Comparison of ENCODE assay signal across 21 cellular contexts in the genomic region with DNA sequence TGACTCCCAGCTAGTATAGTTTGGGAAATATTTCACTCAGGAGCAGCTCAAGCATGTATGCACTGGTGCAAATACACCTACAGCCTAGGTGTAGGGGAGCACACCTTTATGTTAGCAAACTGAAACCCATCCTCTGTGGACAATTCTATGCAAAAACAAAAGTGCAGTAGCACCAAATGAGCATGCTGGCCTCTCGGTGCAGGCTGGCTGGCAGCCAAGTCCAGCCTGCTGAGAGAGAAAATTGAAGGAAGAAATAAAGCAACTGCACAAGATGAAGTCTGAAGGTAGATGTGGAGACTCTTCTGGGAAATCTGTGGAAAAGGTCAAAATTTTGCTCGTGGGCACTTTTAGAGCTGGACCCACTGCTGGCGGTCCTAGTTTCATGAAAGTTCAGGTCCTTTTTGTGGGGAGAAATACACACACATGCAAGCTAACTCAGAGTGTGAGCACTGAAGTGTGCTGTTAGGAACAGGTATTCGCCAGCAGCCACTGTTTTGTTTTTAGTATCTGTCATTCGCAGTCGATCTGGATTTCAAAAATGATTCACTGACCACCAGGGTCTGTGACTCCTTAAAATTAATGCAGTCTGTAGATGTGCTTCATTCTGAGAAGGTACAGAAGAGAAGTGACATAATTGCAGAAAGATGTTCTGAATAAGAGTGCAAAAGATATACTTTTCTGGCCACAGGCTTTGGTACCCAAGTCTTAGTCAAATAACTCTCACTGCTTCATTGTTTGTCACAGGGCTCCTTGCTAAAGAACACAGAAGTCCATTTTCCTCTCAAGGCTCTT.
DNase-seq lines count a peak whose midpoint lies in the region; ATAC-seq and TF ChIP-seq lines count a peak whose summit lies in the region.
"Had no signal": no experiment of that assay in that cellular context is flagged by ENCODE, and none has a peak within 500 bp of the region (broad histone marks: within the 10 kb centered on the region; RNA-seq: fewer than 3 reads in every experiment).

No MANE protein-coding gene starts in this region.

- DNase-seq in DMS79 treated with DMSO at 0.1 percent for 48 hours (lab: John Stamatoyannopoulos, UW) (peak; percentile 52), DMS79 (lab: John Stamatoyannopoulos, UW) (no peak), NCI-H345 treated with DMSO at 0.1 percent for 48 hours (lab: John Stamatoyannopoulos, UW; ENCODE audit: unreplicated experiment) (peak; percentile 23), left kidney (ENCODE audit: low read depth, low spot score) (peak; percentile 15), glomerular visceral epithelial cell (ENCODE audit: extremely low spot score) (no peak)
- no peak for DNase-seq in activated CD4-positive, alpha-beta T cell treated with anti-CD3 and anti-CD28 coated beads for 1 hour
- DNase-seq: activated CD4-positive, CD25-positive, alpha-beta regulatory T cell treated with anti-CD3 and anti-CD28 coated beads, Interleukin-2, amount 50 U/mL, for 72 hours; activated CD8-positive, alpha-beta T cell treated with anti-CD3 and anti-CD28 coated beads for 36 hours; amygdala; CD8-positive, alpha-beta T cell; IMR-90; mucosa of descending colon; NCI-H1092; NCI-H526 treated with DMSO at 0.1 percent for 48 hours; stomach; T-helper 17 cell; tibial artery had no signal

- no peak for TF ChIP-seq CTCF in HEK293 (tag by site-specific recombination; IDR thresholded peaks at IDR 0.05)

- CTCF ChIA-PET in HEK293 (lab: Yijun Ruan, JAX), result interaction anchor here (3.2 kb wide), 1 partner anchor 15 kb away, joined by 9 read pairs; no protein-coding TSS in a partner anchor

- no peaks in the 10 kb centered on the region for H3K36me3 ChIP-seq in HEK293 (ENCODE audit: control insufficient read depth in 2 of 2, insufficient read depth in 1 of 2, low read length in 2 of 2)
- H3K36me3 ChIP-seq: stomach, tibial artery had no signal

- H3K4me1 ChIP-seq in HEK293 (ENCODE audit: control insufficient read depth, insufficient read depth, low read length), result peaks cover 3% of the 10 kb centered on the region; the same call in 1 of the 2 replicates
- H3K4me1 ChIP-seq: tibial artery had no signal

- H3K9me3 ChIP-seq in HEK293 (ENCODE audit: control insufficient read depth, insufficient read depth, low read depth, low read length), result no peaks in the 10 kb centered on the region
- H3K9me3 ChIP-seq: mucosa of descending colon had no signal

- POLR2A ChIA-PET in HEK293 (lab: Yijun Ruan, JAX), result no interaction called here

- H3K4me3 ChIP-seq in HEK293 (ENCODE audit: low read depth, low read length), result no peak overlapping the region
- H3K4me3 ChIP-seq: mucosa of descending colon, SK-N-MC, stomach, tibial artery had no signal

- ATAC-seq in HG03025 (IDR thresholded peaks at IDR 0.05; ENCODE audit: low FRiP score, unreplicated experiment), result no peak
- ATAC-seq: activated CD8-positive, alpha-beta T cell treated with anti-CD3 and anti-CD28 coated beads for 36 hours; CD8-positive, alpha-beta T cell; mucosa of descending colon; natural killer cell treated with Interleukin-12 subunit alpha and Interleukin-12 subunit beta and Interleukin-15 and Interleukin-18, amount 100 ng/mL, for 72 hours; T-helper 17 cell had no signal

- H3K27ac ChIP-seq in HEK293 (ENCODE audit: extremely low read depth, low read depth, low read length), result no peak overlapping the region
- H3K27ac ChIP-seq: SK-N-MC, stomach, tibial artery had no signal

TF ChIP-seq in HEK293, 187 proteins besides CTCF, POLR2A, EP300 and RAD21:
- TF ChIP-seq, protein P1, sequence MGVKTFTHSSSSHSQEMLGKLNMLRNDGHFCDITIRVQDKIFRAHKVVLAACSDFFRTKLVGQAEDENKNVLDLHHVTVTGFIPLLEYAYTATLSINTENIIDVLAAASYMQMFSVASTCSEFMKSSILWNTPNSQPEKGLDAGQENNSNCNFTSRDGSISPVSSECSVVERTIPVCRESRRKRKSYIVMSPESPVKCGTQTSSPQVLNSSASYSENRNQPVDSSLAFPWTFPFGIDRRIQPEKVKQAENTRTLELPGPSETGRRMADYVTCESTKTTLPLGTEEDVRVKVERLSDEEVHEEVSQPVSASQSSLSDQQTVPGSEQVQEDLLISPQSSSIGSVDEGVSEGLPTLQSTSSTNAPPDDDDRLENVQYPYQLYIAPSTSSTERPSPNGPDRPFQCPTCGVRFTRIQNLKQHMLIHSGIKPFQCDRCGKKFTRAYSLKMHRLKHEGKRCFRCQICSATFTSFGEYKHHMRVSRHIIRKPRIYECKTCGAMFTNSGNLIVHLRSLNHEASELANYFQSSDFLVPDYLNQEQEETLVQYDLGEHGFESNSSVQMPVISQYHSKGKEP (tag by site-specific recombination; IDR thresholded peaks at IDR 0.05), result 0 out of 2 replicates have a peak, but pooled peaks have one; percentile 39
- TF ChIP-seq FEZF1 (tag by site-specific recombination; IDR thresholded peaks at IDR 0.05) (peak; percentile 24; the same call in 1 of the 2 replicates), RBAK (tag by site-specific recombination; IDR thresholded peaks at IDR 0.05) (no peak)

Comparison
In these comparisons a context has a peak if more than half of its experiments do, and no peak if none do; other contexts are left out.
1. DNase-seq: peak in DMS79 treated with DMSO at 0.1 percent for 48 hours (single experiment), NCI-H345 treated with DMSO at 0.1 percent for 48 hours (single experiment) and left kidney (single experiment); none in DMS79 (single experiment), activated CD4-positive, alpha-beta T cell treated with anti-CD3 and anti-CD28 coated beads for 1 hour (single experiment) and glomerular visceral epithelial cell (single experiment).